19 cellular contexts compared by ENCODE assay signal in genomic region chr10:129730993-129731325, GRCh38.
"Had no signal": no experiment of that assay in that cellular context is flagged by ENCODE, and none has a peak within 500 bp of the region (broad histone marks: within the 10 kb centered on the region; RNA-seq: fewer than 3 reads in every experiment).

No MANE protein-coding gene starts in this region.

- H3K27me3 ChIP-seq: colonic mucosa, gastrocnemius medialis, neutrophil, right atrium auricular region, sigmoid colon, suprapubic skin, thyroid gland had no signal

- H3K4me3 ChIP-seq: colonic mucosa, gastrocnemius medialis, right atrium auricular region, sigmoid colon, skin epidermis, suprapubic skin, thyroid gland had no signal

- H3K9me3 Mint-ChIP-seq: type B pancreatic cell had no signal

- ATAC-seq: gastrocnemius medialis; naive thymus-derived CD8-positive, alpha-beta T cell; stimulated activated naive CD8-positive, alpha-beta T cell treated with anti-CD3 and anti-CD28 coated beads, Interleukin-15, Interleukin-2, amounts not matched to agents 100 U/mL and 50 U/mL, for 24 hours had no signal

- H3K27ac Mint-ChIP-seq: type B pancreatic cell had no signal

- H3K27me3 Mint-ChIP-seq: naive thymus-derived CD8-positive, alpha-beta T cell; type B pancreatic cell had no signal

- DNase-seq: cerebellar nuclear complex; colonic mucosa; dermis blood vessel endothelial cell; gastrocnemius medialis; glutamatergic neuron; mesendoderm; naive thymus-derived CD8-positive, alpha-beta T cell; sigmoid colon; stimulated activated CD4-positive, alpha-beta T cell treated with anti-CD3 and anti-CD28 coated beads, Interleukin-12 subunit alpha, Interleukin-12 subunit beta, amount 100 ng/mL, for 4 hours; stimulated activated CD4-positive, alpha-beta T cell treated with anti-CD3 and anti-CD28 coated beads, Interleukin-2, amount 100 ng/mL, for 48 hours; stimulated activated naive CD8-positive, alpha-beta T cell treated with anti-CD3 and anti-CD28 coated beads, Interleukin-15, Interleukin-2, amounts not matched to agents 100 U/mL and 50 U/mL, for 24 hours; thyroid gland had no signal

- H3K36me3 ChIP-seq: colonic mucosa, gastrocnemius medialis, neutrophil, right atrium auricular region, sigmoid colon, suprapubic skin, thyroid gland had no signal

- FAIRE-seq: endothelial cell of umbilical vein, urothelium cell line had no signal

- H3K4me3 Mint-ChIP-seq: naive thymus-derived CD8-positive, alpha-beta T cell; type B pancreatic cell had no signal

- H3K27ac ChIP-seq: colonic mucosa, gastrocnemius medialis, neutrophil, right atrium auricular region, sigmoid colon, skin epidermis, suprapubic skin, thyroid gland had no signal

- H3K9me3 ChIP-seq: colonic mucosa, gastrocnemius medialis, neutrophil, suprapubic skin, thyroid gland had no signal

- H3K4me1 ChIP-seq: colonic mucosa, gastrocnemius medialis, right atrium auricular region, sigmoid colon, suprapubic skin, thyroid gland had no signal
